18 cellular contexts compared by ENCODE assay signal in genomic region chr15:73908822-73909122, GRCh38. TPM values are rescaled to one million over a fixed set of nuclear protein-coding genes. Genes with fewer than 3 reads are reported as not detected.
DNase-seq lines count a peak whose midpoint lies in the region; ATAC-seq and TF ChIP-seq lines count a peak whose summit lies in the region.
"Had no signal": no experiment of that assay in that cellular context is flagged by ENCODE, and none has a peak within 500 bp of the region (broad histone marks: within the 10 kb centered on the region; RNA-seq: fewer than 3 reads in every experiment).

No MANE protein-coding gene starts in this region.

- H3K27me3 Mint-ChIP-seq in chondrocyte (ENCODE audit: low read depth), result no peaks in the 10 kb centered on the region

- DNase-seq in chondrocyte (ENCODE audit: low spot score) (peak; percentile 52), lower lobe of right lung (peak; percentile 8), NCI-H1105 treated with DMSO at 0.1 percent for 48 hours (lab: John Stamatoyannopoulos, UW) (no peak), SJCRH30 (no peak)
- DNase-seq: 8988T, DMS153 had no signal

- peaks cover 28% of the 10 kb centered on the region for H3K36me3 Mint-ChIP-seq in chondrocyte (ENCODE audit: low read depth)

- no peaks in the 10 kb centered on the region for H3K27me3 ChIP-seq in BLaER1 treated with 17β-estradiol and CSF1 and Interleukin-3, amounts not matched to agents 10 nM and 100 nM
- H3K27me3 ChIP-seq in lower lobe of right lung (ENCODE audit: low read depth) (no peaks in the 10 kb centered on the region), SJCRH30 (no peaks in the 10 kb centered on the region)
- H3K27me3 ChIP-seq: BE2C had no signal

- H3K9me3 Mint-ChIP-seq in chondrocyte (ENCODE audit: low read depth), result no peaks in the 10 kb centered on the region
- H3K9me3 Mint-ChIP-seq: CD4-positive, CD25-positive, alpha-beta regulatory T cell; CD8-positive, alpha-beta T cell had no signal

- H3K27ac Mint-ChIP-seq in chondrocyte (ENCODE audit: unreplicated experiment), result no peak overlapping the region
- H3K27ac Mint-ChIP-seq: CD8-positive, alpha-beta T cell had no signal

- no peak overlapping the region for H3K9ac ChIP-seq in BLaER1 treated with 17β-estradiol and CSF1 and Interleukin-3, amounts not matched to agents 10 nM and 100 nM
- H3K9ac ChIP-seq: GM23248 had no signal

- H3K4me1 Mint-ChIP-seq in chondrocyte (ENCODE audit: low read depth), result peaks cover 14% of the 10 kb centered on the region

- intact Hi-C loops in lower lobe of right lung (cut with DNase I), result no loop called here

- H3K4me3 Mint-ChIP-seq in chondrocyte (ENCODE audit: unreplicated experiment), result no peak overlapping the region
- H3K4me3 Mint-ChIP-seq: CD4-positive, CD25-positive, alpha-beta regulatory T cell; CD8-positive, alpha-beta T cell had no signal

- TF ChIP-seq CTCF in chondrocyte (IDR thresholded peaks at IDR 0.05) (no peak), lower lobe of right lung (IDR thresholded peaks at IDR 0.05) (no peak)

- no peak overlapping the region for H3K27ac ChIP-seq in BLaER1 treated with 17β-estradiol and CSF1 and Interleukin-3, amounts not matched to agents 10 nM and 100 nM
- H3K27ac ChIP-seq in lower lobe of right lung, result no peak overlapping the region
- H3K27ac ChIP-seq in SJCRH30, result no peak overlapping the region
- H3K27ac ChIP-seq: A549, C4-2B, GM23248 had no signal

- H3K36me3 ChIP-seq in BLaER1 treated with 17β-estradiol and CSF1 and Interleukin-3, amounts not matched to agents 10 nM and 100 nM, result no peaks in the 10 kb centered on the region
- H3K36me3 ChIP-seq in lower lobe of right lung (no peaks in the 10 kb centered on the region), SJCRH30 (no peaks in the 10 kb centered on the region)
- H3K36me3 ChIP-seq: BE2C had no signal

- no peak overlapping the region for H3K4me3 ChIP-seq in BLaER1 treated with 17β-estradiol and CSF1 and Interleukin-3, amounts not matched to agents 10 nM and 100 nM
- no peak overlapping the region for H3K4me3 ChIP-seq in lower lobe of right lung
- H3K4me3 ChIP-seq in SJCRH30, result no peak overlapping the region
- H3K4me3 ChIP-seq: A549, GM23248 had no signal

- no peak for ATAC-seq in lower lobe of right lung
- ATAC-seq in HG03097 (IDR thresholded peaks at IDR 0.05; ENCODE audit: low FRiP score, unreplicated experiment), result no peak
- no peak for ATAC-seq in HG03095 (IDR thresholded peaks at IDR 0.05; ENCODE audit: unreplicated experiment)

- H3K9me3 ChIP-seq in BLaER1 treated with 17β-estradiol and CSF1 and Interleukin-3, amounts not matched to agents 10 nM and 100 nM (replicated peaks in 1 of 11), result no peaks in the 10 kb centered on the region
- H3K9me3 ChIP-seq in lower lobe of right lung (no peaks in the 10 kb centered on the region), SJCRH30 (replicated peaks) (no peaks in the 10 kb centered on the region; the same call in 1 of the 2 replicates)
- H3K9me3 ChIP-seq: A549, BE2C, Caco-2 had no signal

- 0 out of 22 replicates have a peak, but pooled peaks cover 0 to 5% (median 0%) of the 10 kb centered on the region in 11 experiments for H4K20me1 ChIP-seq in BLaER1 treated with 17β-estradiol and CSF1 and Interleukin-3, amounts not matched to agents 10 nM and 100 nM

- H3K4me2 ChIP-seq in BLaER1 treated with 17β-estradiol and CSF1 and Interleukin-3, amounts not matched to agents 10 nM and 100 nM, result peak overlapping the region in 8 of 11 experiments; percentile 58 to 80 (median 67); a peak in 11 of 22 replicates
- H3K4me2 ChIP-seq: A549 had no signal

- H3K4me1 ChIP-seq in BLaER1 treated with 17β-estradiol and CSF1 and Interleukin-3, amounts not matched to agents 10 nM and 100 nM, result peaks cover 45 to 58% (median 56%) of the 10 kb centered on the region in 10 experiments
- H3K4me1 ChIP-seq in lower lobe of right lung (no peaks in the 10 kb centered on the region), SJCRH30 (peaks cover 10% of the 10 kb centered on the region)
- H3K4me1 ChIP-seq: A549, BE2C, Caco-2 had no signal

RNA-seq across cellular contexts. Expression of gene LOXL1, which starts 17.5 kb away (rescaled TPM):
- 428 to 446 TPM (median 444 TPM) in 3 replicates for total RNA-seq in chondrocyte
- total RNA-seq in lower lobe of right lung, result 7.6 TPM
- total RNA-seq in SJCRH30 (2014; rRNA removed; shearing (Covaris generic)), result 31.3 and 33.3 TPM in 2 replicates

RNA-seq across cellular contexts. Expression of gene TBC1D21, which starts 35.4 kb away (rescaled TPM):
- total RNA-seq in chondrocyte, result not detected in 3 replicates
- not detected for total RNA-seq in lower lobe of right lung
- not detected in 2 replicates for total RNA-seq in SJCRH30 (2014; rRNA removed; shearing (Covaris generic))
- total RNA-seq: Caco-2; CD4-positive, CD25-positive, alpha-beta regulatory T cell; CD8-positive, alpha-beta T cell; GM23248; H1; H7 had no signal

Comparison
In these comparisons a context has a peak if more than half of its experiments do, and no peak if none do; other contexts are left out.
1. DNase-seq: peak in chondrocyte (single experiment) and lower lobe of right lung (single experiment); none in NCI-H1105 treated with DMSO at 0.1 percent for 48 hours (single experiment) and SJCRH30 (0 of 2).
2. RNA of gene LOXL1, which starts 17.5 kb away (total RNA-seq): 428 to 446 TPM in chondrocyte; 31.3 to 33.3 TPM in SJCRH30 and 7.6 TPM in lower lobe of right lung (single experiment); every median in the first group is over 10 times any median in the second.